Comparison of ENCODE assay signal across 1 cellular context in the genomic region with DNA sequence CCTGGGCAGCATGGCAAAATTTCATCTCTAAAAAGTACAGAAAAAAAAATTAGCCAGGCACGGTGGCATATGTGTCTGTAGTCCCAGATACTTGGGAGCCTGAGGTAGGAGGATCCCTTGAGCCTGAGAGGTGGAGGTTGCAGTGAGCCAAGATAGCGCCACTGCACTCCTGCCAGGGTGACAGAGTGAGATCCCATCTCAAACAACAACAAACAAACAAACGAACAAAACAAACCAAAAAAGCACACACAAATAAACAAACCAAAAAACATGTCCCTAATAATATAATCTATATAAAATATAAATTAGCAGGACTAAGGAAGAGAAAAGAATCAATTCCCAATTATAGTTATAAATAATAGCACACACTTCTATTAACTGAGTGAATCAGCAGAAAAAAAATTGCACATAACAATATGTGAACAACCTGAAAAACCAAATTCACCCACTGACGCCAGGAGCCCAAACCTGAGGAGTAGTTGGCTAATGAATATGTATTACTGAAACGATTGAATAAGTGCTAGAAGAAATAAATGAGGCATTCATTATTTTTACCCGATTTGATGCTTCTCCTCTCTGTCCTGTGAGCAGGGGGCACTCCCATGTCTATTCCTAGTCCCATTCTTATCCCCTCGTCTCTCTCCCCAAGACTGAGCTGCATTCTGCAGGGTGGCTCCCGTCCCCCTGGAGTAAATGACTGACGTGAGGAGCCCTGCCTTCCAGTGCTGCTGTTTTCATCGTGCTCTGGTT.
TF ChIP-seq lines count a peak whose summit lies in the region.

No MANE protein-coding gene starts in this region.

TF ChIP-seq in K562, 482 proteins besides CTCF, POLR2A, EP300 and RAD21 (continued from another document):
- 0 out of 2 replicates have a peak, but pooled peaks have one; percentile 44 for TF ChIP-seq ZNF253 (CRISPR knock-in tag; conservative IDR thresholded peaks at IDR 0.05)
- 0 out of 2 replicates have a peak, but pooled peaks have one; percentile 19 for TF ChIP-seq ZNF217 (CRISPR knock-in tag; IDR thresholded peaks at IDR 0.05)
- no peak for TF ChIP-seq CBX3 (IDR thresholded peaks at IDR 0.05; ENCODE audit: borderline replicate concordance in 1 of 2, low read length in 2 of 2)
- TF ChIP-seq ZFP1 (CRISPR knock-in tag; IDR thresholded peaks at IDR 0.05), result no peak
- 0 out of 2 replicates have a peak, but pooled peaks have one; percentile 76 for TF ChIP-seq RHOXF2B (CRISPR knock-in tag; conservative IDR thresholded peaks at IDR 0.05)
- TF ChIP-seq STAG1 (CRISPR knock-in tag; IDR thresholded peaks at IDR 0.05; ENCODE audit: borderline replicate concordance), result 0 out of 2 replicates have a peak, but pooled peaks have one; percentile 13
- peak; percentile 30; the same call in 1 of the 2 replicates for TF ChIP-seq RUNX1 (IDR thresholded peaks at IDR 0.05; ENCODE audit: low read depth)
- no peak for TF ChIP-seq ZNF239 (CRISPR knock-in tag; IDR thresholded peaks at IDR 0.05)
- no peak for TF ChIP-seq DNMT1 (IDR thresholded peaks at IDR 0.05)
- no peak for TF ChIP-seq MAFK (IDR thresholded peaks at IDR 0.05; ENCODE audit: low read length)
- TF ChIP-seq, protein P1, sequence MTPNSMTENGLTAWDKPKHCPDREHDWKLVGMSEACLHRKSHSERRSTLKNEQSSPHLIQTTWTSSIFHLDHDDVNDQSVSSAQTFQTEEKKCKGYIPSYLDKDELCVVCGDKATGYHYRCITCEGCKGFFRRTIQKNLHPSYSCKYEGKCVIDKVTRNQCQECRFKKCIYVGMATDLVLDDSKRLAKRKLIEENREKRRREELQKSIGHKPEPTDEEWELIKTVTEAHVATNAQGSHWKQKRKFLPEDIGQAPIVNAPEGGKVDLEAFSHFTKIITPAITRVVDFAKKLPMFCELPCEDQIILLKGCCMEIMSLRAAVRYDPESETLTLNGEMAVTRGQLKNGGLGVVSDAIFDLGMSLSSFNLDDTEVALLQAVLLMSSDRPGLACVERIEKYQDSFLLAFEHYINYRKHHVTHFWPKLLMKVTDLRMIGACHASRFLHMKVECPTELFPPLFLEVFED (CRISPR knock-in tag; conservative IDR thresholded peaks at IDR 0.05), result 0 out of 2 replicates have a peak, but pooled peaks have one; percentile 32
- TF ChIP-seq, protein P2, sequence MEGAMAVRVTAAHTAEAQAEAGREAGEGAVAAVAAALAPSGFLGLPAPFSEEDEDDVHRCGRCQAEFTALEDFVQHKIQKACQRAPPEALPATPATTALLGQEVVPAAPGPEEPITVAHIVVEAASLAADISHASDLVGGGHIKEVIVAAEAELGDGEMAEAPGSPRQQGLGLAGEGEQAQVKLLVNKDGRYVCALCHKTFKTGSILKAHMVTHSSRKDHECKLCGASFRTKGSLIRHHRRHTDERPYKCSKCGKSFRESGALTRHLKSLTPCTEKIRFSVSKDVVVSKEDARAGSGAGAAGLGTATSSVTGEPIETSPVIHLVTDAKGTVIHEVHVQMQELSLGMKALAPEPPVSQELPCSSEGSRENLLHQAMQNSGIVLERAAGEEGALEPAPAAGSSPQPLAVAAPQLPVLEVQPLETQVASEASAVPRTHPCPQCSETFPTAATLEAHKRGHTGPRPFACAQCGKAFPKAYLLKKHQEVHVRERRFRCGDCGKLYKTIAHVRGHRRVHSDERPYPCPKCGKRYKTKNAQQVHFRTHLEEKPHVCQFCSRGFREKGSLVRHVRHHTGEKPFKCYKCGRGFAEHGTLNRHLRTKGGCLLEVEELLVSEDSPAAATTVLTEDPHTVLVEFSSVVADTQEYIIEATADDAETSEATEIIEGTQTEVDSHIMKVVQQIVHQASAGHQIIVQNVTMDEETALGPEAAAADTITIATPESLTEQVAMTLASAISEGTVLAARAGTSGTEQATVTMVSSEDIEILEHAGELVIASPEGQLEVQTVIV (CRISPR knock-in tag; IDR thresholded peaks at IDR 0.05; ENCODE audit: borderline replicate concordance), result peak; percentile 67; the same call in 1 of the 2 replicates
